Comparison of ENCODE assay signal across 8 cellular contexts in the genomic region with DNA sequence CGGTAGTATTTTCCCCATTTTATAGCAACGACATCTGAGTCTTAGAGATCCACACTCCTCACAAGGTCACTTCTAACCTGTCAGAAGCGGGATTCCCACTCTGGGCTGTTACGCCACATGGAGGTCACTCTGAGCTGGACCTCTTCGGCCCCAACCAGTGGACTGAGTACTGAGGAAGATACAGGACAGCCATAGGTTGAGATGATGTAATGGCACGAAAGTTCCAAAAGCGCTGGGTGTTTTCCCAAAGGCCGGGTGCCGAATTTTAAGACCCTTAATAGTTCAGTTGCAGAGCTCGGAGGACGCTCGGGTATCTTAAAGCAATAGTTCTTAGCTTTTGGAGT. TPM values are rescaled to one million over a fixed set of nuclear protein-coding genes. Genes with fewer than 3 reads are reported as not detected.
DNase-seq lines count a peak whose midpoint lies in the region; ATAC-seq, FAIRE-seq and TF ChIP-seq lines count a peak whose summit lies in the region.

No MANE protein-coding gene starts in this region.

- in situ Hi-C loops in brain microvascular endothelial cell (cut with HindIII; ENCODE audit: low pct_ligation_motif_present, low sequenced_read_pairs) = no loop called here

- H3K27me3 ChIP-seq in brain microvascular endothelial cell (replicated peaks) (no peaks in the 10 kb centered on the region), suprapubic skin (no peaks in the 10 kb centered on the region)

- ATAC-seq in GM18498 (IDR thresholded peaks at IDR 0.05; ENCODE audit: unreplicated experiment) (no peak), GM19351 (IDR thresholded peaks at IDR 0.05; ENCODE audit: unreplicated experiment) (no peak), GM19328 (IDR thresholded peaks at IDR 0.05; ENCODE audit: unreplicated experiment) (no peak)

- FAIRE-seq in GM12892 (lab: Jason Lieb, UNC) = peak; percentile 50

- H3K36me3 ChIP-seq in brain microvascular endothelial cell (replicated peaks) (peaks cover 15% of the 10 kb centered on the region), suprapubic skin (peaks cover 28% of the 10 kb centered on the region)

- no peaks in the 10 kb centered on the region for H3K9me3 ChIP-seq in suprapubic skin

- TF ChIP-seq POLR2A in GM12892 (IDR thresholded peaks at IDR 0.05; ENCODE audit: low read depth, low read length) (no peak), suprapubic skin (IDR thresholded peaks at IDR 0.05) (no peak)

- H3K27ac ChIP-seq in brain microvascular endothelial cell (peak overlapping the region; percentile 91), suprapubic skin (peak overlapping the region; percentile 90)

- peaks cover 27% of the 10 kb centered on the region for H3K4me1 ChIP-seq in suprapubic skin

- no peak for TF ChIP-seq CTCF in brain microvascular endothelial cell (IDR thresholded peaks at IDR 0.05; ENCODE audit: low read depth, low read length, missing control alignments)
- no peak for TF ChIP-seq CTCF in suprapubic skin (IDR thresholded peaks at IDR 0.05)

- WGBS in suprapubic skin = 5% methylated on average over 10 of the region's 12 CpGs

- no peak for TF ChIP-seq EP300 in suprapubic skin (IDR thresholded peaks at IDR 0.05)

- no peak for DNase-seq in GM12892 (ENCODE audit: insufficient read length)
- peak; percentile 27 for DNase-seq in LoVo (ENCODE audit: low spot score)
- peak; percentile 9 for DNase-seq in brain microvascular endothelial cell
- DNase-seq in kidney tubule cell (ENCODE audit: low spot score) = peak; percentile 30
- DNase-seq in suprapubic skin (ENCODE audit: low spot score in 2 of 2) = no peak

- H3K4me3 ChIP-seq in brain microvascular endothelial cell (ENCODE audit: low read depth, low read length) = peak overlapping the region; percentile 97
- H3K4me3 ChIP-seq in suprapubic skin = peak overlapping the region; percentile 72

RNA-seq across cellular contexts. Expression of gene GHITM, which starts 0.7 kb away (rescaled TPM):
- polyA plus RNA-seq in GM12892 (2012; ENCODE audit: missing spikeins) = 163 TPM
- 100 to 1,000 TPM in 3 of 4 donors, 10 to 100 TPM in 1; 91.2 to 132 (median 125) TPM for total RNA-seq in suprapubic skin

RNA-seq across cellular contexts. Expression of gene GPR15LG, which starts 33.6 kb away (rescaled TPM):
- 1.5 TPM for polyA plus RNA-seq in GM12892 (2012; ENCODE audit: missing spikeins)
- 10 to 100 TPM in 2 of 4 donors, 1 to 10 TPM in 2; 2.0 to 19.3 (median 8.6) TPM for total RNA-seq in suprapubic skin

RNA-seq across cellular contexts. Expression of gene CDHR1, which starts 54.3 kb away (rescaled TPM):
- polyA plus RNA-seq in GM12892 (2012; ENCODE audit: missing spikeins) = 1.2 TPM
- 100 to 1,000 TPM; 106 to 398 (median 143) TPM for total RNA-seq in suprapubic skin

Comparison
In these comparisons a context has a peak if more than half of its experiments do, and no peak if none do; other contexts are left out.
1. DNase-seq: peak in LoVo (single experiment), brain microvascular endothelial cell (single experiment) and kidney tubule cell (single experiment); none in GM12892 (single experiment) and suprapubic skin (0 of 2).